8 cellular contexts compared by ENCODE assay signal in genomic region chr16:29820271-29820701, GRCh38. TPM values are rescaled to one million over a fixed set of nuclear protein-coding genes. Genes with fewer than 3 reads are reported as not detected.
DNase-seq lines count a peak whose midpoint lies in the region; ATAC-seq and TF ChIP-seq lines count a peak whose summit lies in the region.

MVP (plus strand) TSS chr16:29820462; CDS start chr16:29830550, 10,088 bp downstream.

- H3K9me3 ChIP-seq in BLaER1 (no peaks in the 10 kb centered on the region), H9 (ENCODE audit: control insufficient read depth, low read depth, low read length) (no peaks in the 10 kb centered on the region)

- H3K23ac ChIP-seq in H9 (ENCODE audit: insufficient read length, low read depth, low read length) = no peak within 1 kb of the TSS

- H3K27ac Mint-ChIP-seq in H9 = peak within 1 kb of the TSS in 2 of 3 experiments; percentile 73 to 84; a peak in 4 of 7 replicates

- no peak within 1 kb of the TSS; a peak in 1 of 5 replicates for H3K4me3 Mint-ChIP-seq in H9

- H4K20me1 ChIP-seq in BLaER1 = peaks cover 51% of the 10 kb centered on the region
- H4K20me1 ChIP-seq in H9 (ENCODE audit: control insufficient read depth, insufficient read depth, insufficient read length) = no peaks in the 10 kb centered on the region

- H3T11ph ChIP-seq in H9 (ENCODE audit: low read length) = no peak within 1 kb of the TSS

- no peak within 1 kb of the TSS for H4K8ac ChIP-seq in H9 (replicated peaks; ENCODE audit: insufficient read length, low read depth, low read length)

- H3K9ac ChIP-seq in BLaER1 = peak within 1 kb of the TSS; percentile 98
- no peak within 1 kb of the TSS for H3K9ac ChIP-seq in H9 (ENCODE audit: extremely low read depth, insufficient read length, low read length)

- no peaks in the 10 kb centered on the region for H3K79me1 ChIP-seq in H9 (ENCODE audit: insufficient read depth, low read depth, low read length, poor library complexity, severe bottlenecking)

- WGBS in H9 (ENCODE audit: extremely low coverage, insufficient read length, low lambda C conversion rate) = no CpG with 5 or more reads among the region's 4 CpGs

- H4K5ac ChIP-seq in H9 (ENCODE audit: insufficient read length, low read depth, low read length) = no peak within 1 kb of the TSS

- no peak within 1 kb of the TSS for H3K4ac ChIP-seq in H9 (ENCODE audit: low read depth, low read length)

- H2BK5ac ChIP-seq in H9 (ENCODE audit: insufficient read length, low read length) = no peak within 1 kb of the TSS

- H3K27ac ChIP-seq in BLaER1 = peak within 1 kb of the TSS; percentile 53
- H3K27ac ChIP-seq in H9 (ENCODE audit: insufficient read length, low read depth, low read length) = no peak within 1 kb of the TSS

- no peak within 1 kb of the TSS for H4K91ac ChIP-seq in H9 (ENCODE audit: insufficient read length, low read depth, low read length)

- ATAC-seq in left cardiac atrium = peak in 1 of 2 donors; percentile 33

- H3K4me2 ChIP-seq in BLaER1 (peak within 1 kb of the TSS; percentile 99), H9 (ENCODE audit: insufficient read depth, insufficient read length, low read length) (no peak within 1 kb of the TSS)

- no peak within 1 kb of the TSS for H2BK20ac ChIP-seq in H9 (ENCODE audit: low read depth, low read length, poor library complexity, severe bottlenecking)

- no peak for TF ChIP-seq CTCF in H9 (conservative IDR thresholded peaks at IDR 0.05)
- no peak for TF ChIP-seq CTCF in retinal pigment epithelial cell (conservative IDR thresholded peaks at IDR 0.05; ENCODE audit: low read depth, low read length)

- H2BK15ac ChIP-seq in H9 (ENCODE audit: low read depth, low read length) = no peak within 1 kb of the TSS

- intact Hi-C loops in left cardiac atrium (cut with DNase I) = no loop called here

- no peak within 1 kb of the TSS for H2BK120ac ChIP-seq in H9 (ENCODE audit: low read depth, low read length, poor library complexity, severe bottlenecking)

- H3K4me3 ChIP-seq in BLaER1 (peak within 1 kb of the TSS; percentile 64), retinal pigment epithelial cell (ENCODE audit: low read length) (peak within 1 kb of the TSS; percentile 90)

- H3K14ac ChIP-seq in H9 (ENCODE audit: insufficient read depth, low read length) = no peak within 1 kb of the TSS

- H2AK5ac ChIP-seq in H9 (ENCODE audit: insufficient read length, low read length) = no peak within 1 kb of the TSS

- H3K27me3 ChIP-seq in BLaER1 (no peaks in the 10 kb centered on the region), H9 (ENCODE audit: insufficient read depth, low read length) (no peaks in the 10 kb centered on the region)

- no peaks in the 10 kb centered on the region; a peak in 1 of 5 replicates for H3K9me3 Mint-ChIP-seq in H9

- H3K36me3 Mint-ChIP-seq in H9 (ENCODE audit: insufficient read depth in 1 of 3, low read depth in 3 of 3) = peaks cover 24 to 38% (median 35%) of the 10 kb centered on the region in 3 experiments

- H2BK12ac ChIP-seq in H9 (ENCODE audit: insufficient read length, low read depth, low read length) = no peak within 1 kb of the TSS

- H3K23me2 ChIP-seq in H9 (ENCODE audit: insufficient read length, low read depth, low read length, poor library complexity, severe bottlenecking) = peaks cover 2% of the 10 kb centered on the region

- no peak for DNase-seq in H9
- DNase-seq in RPMI8226 = peak; percentile 88
- DNase-seq in amygdala (lab: John Stamatoyannopoulos, UW) = peak in 29 of 56 donors; percentile 10 to 60 (median 37)
- peak; percentile 82 for DNase-seq in left cardiac atrium
- DNase-seq in retinal pigment epithelial cell (ENCODE audit: low read depth) = no peak
- DNase-seq in KG1 (lab: John Stamatoyannopoulos, UW) = no peak
- no peak for DNase-seq in inferior parietal cortex (ENCODE audit: extremely low spot score)

- no peak within 1 kb of the TSS for H2AFZ ChIP-seq in H9 (ENCODE audit: low read length)

- no peak within 1 kb of the TSS for H3K18ac ChIP-seq in H9 (ENCODE audit: insufficient read length, low read depth, low read length)

- H3K56ac ChIP-seq in H9 (ENCODE audit: insufficient read length, low read depth, low read length) = no peak within 1 kb of the TSS

- peaks cover 33 to 43% of the 10 kb centered on the region in 2 experiments for H3K4me1 Mint-ChIP-seq in H9

- peaks cover 52% of the 10 kb centered on the region for H3K36me3 ChIP-seq in BLaER1

- no peaks in the 10 kb centered on the region; the same call in 1 of the 2 replicates for H3K27me3 Mint-ChIP-seq in H9 (ENCODE audit: low read depth)

- H3K4me1 ChIP-seq in BLaER1 (peaks cover 62% of the 10 kb centered on the region), H9 (ENCODE audit: insufficient read depth, low read length) (no peaks in the 10 kb centered on the region)

- no peaks in the 10 kb centered on the region for H3K79me2 ChIP-seq in H9 (ENCODE audit: insufficient read depth, low read length)

RNA-seq across cellular contexts. Expression of gene MVP, which starts in this region (rescaled TPM):
- total RNA-seq in H9 (2021) (2.5 and 3.1 TPM in 2 replicates), left cardiac atrium (10 to 100 TPM; 72.7 to 82.4 TPM)

Comparison
In these comparisons a context has a peak if more than half of its experiments do, and no peak if none do; other contexts are left out.
1. RNA of gene MVP (total RNA-seq): 72.7 to 82.4 TPM in left cardiac atrium; 2.5 to 3.1 TPM in H9; every median in the first group is over 10 times any median in the second.
2. DNase-seq: peak in RPMI8226 (single experiment), amygdala (29 of 56) and left cardiac atrium (single experiment); none in H9 (single experiment), retinal pigment epithelial cell (single experiment), KG1 (single experiment) and inferior parietal cortex (single experiment).